In the genomic region with DNA sequence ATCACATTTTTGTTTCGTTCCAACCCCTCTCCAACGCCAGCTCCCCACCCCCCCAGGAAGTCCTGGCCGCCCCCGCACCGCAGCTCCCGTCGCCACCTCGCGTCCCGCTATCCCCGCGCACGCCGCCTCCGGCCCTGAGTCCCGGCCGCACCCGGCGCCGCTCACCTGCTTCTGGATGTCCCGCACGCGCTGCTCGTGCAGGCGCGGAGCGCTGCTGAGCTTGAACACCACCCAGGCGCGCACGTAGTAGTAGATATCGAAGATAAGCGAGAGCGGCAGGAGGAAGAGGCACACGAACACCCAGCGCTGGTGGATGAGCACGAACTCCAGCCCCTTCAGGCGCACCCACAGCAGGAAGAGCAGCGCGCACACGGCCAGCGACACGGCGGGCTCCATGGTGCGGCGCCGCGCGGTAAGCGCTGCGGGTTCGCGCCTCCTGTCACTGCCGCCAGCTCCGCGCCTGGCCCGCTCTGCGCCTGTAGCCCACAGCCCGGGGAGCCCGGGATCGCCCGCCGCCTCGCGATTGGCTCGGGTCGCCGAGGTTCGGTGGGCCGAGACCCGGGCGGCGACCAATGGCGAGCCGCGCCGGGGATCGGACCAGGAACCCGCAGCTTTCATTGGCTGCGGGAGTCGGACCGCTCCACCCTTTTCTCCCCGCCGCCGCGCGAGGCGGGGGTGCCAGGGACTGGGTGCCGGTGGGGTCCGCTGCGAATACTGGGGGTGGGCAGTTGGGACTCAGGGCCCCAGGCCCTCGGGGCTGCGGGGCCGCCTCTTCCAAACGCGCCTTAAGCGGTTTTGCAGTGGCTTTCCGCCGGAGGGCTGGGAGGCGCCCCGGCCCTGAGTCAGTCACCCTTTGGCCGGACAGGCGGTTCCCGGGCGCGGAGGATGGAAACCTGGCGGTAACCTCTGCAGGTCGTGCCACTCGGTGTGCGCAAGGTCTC, we compare ENCODE assay signal across 1 cellular context.
TF ChIP-seq lines count a peak whose summit lies in the region.

Gene DHCR24, minus strand, starts transcription at position 472 of the 941 bp plus-strand sequence. Its CDS starts 76 bp downstream, at position 396.

TF ChIP-seq in HepG2, 621 proteins besides CTCF, POLR2A, EP300 and RAD21 (continued from another document and continues in another):
- TF ChIP-seq, protein P1, sequence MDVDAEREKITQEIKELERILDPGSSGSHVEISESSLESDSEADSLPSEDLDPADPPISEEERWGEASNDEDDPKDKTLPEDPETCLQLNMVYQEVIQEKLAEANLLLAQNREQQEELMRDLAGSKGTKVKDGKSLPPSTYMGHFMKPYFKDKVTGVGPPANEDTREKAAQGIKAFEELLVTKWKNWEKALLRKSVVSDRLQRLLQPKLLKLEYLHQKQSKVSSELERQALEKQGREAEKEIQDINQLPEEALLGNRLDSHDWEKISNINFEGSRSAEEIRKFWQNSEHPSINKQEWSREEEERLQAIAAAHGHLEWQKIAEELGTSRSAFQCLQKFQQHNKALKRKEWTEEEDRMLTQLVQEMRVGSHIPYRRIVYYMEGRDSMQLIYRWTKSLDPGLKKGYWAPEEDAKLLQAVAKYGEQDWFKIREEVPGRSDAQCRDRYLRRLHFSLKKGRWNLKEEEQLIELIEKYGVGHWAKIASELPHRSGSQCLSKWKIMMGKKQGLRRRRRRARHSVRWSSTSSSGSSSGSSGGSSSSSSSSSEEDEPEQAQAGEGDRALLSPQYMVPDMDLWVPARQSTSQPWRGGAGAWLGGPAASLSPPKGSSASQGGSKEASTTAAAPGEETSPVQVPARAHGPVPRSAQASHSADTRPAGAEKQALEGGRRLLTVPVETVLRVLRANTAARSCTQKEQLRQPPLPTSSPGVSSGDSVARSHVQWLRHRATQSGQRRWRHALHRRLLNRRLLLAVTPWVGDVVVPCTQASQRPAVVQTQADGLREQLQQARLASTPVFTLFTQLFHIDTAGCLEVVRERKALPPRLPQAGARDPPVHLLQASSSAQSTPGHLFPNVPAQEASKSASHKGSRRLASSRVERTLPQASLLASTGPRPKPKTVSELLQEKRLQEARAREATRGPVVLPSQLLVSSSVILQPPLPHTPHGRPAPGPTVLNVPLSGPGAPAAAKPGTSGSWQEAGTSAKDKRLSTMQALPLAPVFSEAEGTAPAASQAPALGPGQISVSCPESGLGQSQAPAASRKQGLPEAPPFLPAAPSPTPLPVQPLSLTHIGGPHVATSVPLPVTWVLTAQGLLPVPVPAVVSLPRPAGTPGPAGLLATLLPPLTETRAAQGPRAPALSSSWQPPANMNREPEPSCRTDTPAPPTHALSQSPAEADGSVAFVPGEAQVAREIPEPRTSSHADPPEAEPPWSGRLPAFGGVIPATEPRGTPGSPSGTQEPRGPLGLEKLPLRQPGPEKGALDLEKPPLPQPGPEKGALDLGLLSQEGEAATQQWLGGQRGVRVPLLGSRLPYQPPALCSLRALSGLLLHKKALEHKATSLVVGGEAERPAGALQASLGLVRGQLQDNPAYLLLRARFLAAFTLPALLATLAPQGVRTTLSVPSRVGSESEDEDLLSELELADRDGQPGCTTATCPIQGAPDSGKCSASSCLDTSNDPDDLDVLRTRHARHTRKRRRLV (CRISPR knock-in tag; IDR thresholded peaks at IDR 0.05), result 0 out of 2 replicates have a peak, but pooled peaks have one; percentile 24
- TF ChIP-seq PREB (CRISPR knock-in tag; IDR thresholded peaks at IDR 0.05), result peak; percentile 64; the same call in 1 of the 2 replicates
- TF ChIP-seq DR1 (CRISPR knock-in tag; IDR thresholded peaks at IDR 0.05), result peak; percentile 95
- no peak for TF ChIP-seq ZFP62 (CRISPR knock-in tag; IDR thresholded peaks at IDR 0.05)
- TF ChIP-seq, protein P2, sequence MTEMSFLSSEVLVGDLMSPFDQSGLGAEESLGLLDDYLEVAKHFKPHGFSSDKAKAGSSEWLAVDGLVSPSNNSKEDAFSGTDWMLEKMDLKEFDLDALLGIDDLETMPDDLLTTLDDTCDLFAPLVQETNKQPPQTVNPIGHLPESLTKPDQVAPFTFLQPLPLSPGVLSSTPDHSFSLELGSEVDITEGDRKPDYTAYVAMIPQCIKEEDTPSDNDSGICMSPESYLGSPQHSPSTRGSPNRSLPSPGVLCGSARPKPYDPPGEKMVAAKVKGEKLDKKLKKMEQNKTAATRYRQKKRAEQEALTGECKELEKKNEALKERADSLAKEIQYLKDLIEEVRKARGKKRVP (CRISPR knock-in tag; IDR thresholded peaks at IDR 0.05), result no peak
- peak; percentile 96 for TF ChIP-seq ZNF430 (CRISPR knock-in tag; IDR thresholded peaks at IDR 0.05)
- TF ChIP-seq ZNF367 (CRISPR knock-in tag; IDR thresholded peaks at IDR 0.05; ENCODE audit: borderline replicate concordance), result peak; percentile 46; the same call in 1 of the 2 replicates
- no peak for TF ChIP-seq ZNF17 (CRISPR knock-in tag; IDR thresholded peaks at IDR 0.05)
- TF ChIP-seq POLR2AphosphoS5 (IDR thresholded peaks at IDR 0.05; ENCODE audit: low read depth, low read length), result peak; percentile 89
- TF ChIP-seq, protein P3, sequence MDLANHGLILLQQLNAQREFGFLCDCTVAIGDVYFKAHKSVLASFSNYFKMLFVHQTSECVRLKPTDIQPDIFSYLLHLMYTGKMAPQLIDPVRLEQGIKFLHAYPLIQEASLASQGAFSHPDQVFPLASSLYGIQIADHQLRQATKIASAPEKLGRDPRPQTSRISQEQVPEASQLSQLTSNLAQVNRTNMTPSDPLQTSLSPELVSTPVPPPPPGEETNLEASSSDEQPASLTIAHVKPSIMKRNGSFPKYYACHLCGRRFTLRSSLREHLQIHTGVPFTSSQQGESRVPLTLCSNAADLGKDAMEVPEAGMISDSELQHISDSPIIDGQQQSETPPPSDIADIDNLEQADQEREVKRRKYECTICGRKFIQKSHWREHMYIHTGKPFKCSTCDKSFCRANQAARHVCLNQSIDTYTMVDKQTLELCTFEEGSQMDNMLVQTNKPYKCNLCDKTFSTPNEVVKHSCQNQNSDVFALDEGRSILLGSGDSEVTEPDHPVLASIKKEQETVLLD (CRISPR knock-in tag; IDR thresholded peaks at IDR 0.05; ENCODE audit: low read depth), result no peak
- peak; percentile 51; the same call in 1 of the 2 replicates for TF ChIP-seq HNRNPL (IDR thresholded peaks at IDR 0.05; ENCODE audit: low read depth, low read length)
- TF ChIP-seq HDAC6 (IDR thresholded peaks at IDR 0.05; ENCODE audit: low read depth, low read length), result no peak
- TF ChIP-seq ZNF75D (CRISPR knock-in tag; IDR thresholded peaks at IDR 0.05; ENCODE audit: borderline replicate concordance), result no peak
- TF ChIP-seq ZNF24 (IDR thresholded peaks at IDR 0.05), result no peak
- no peak for TF ChIP-seq ELF3 (CRISPR knock-in tag; IDR thresholded peaks at IDR 0.05)
- TF ChIP-seq ZNF20 (CRISPR knock-in tag; IDR thresholded peaks at IDR 0.05), result no peak
- no peak for TF ChIP-seq FOXJ3 (CRISPR knock-in tag; IDR thresholded peaks at IDR 0.05; ENCODE audit: borderline replicate concordance)
- TF ChIP-seq ZBTB39 (CRISPR knock-in tag; IDR thresholded peaks at IDR 0.05), result peak; percentile 89; the same call in 1 of the 2 replicates
- TF ChIP-seq MNT (IDR thresholded peaks at IDR 0.05), result no peak
- no peak for TF ChIP-seq ZNF512B (CRISPR knock-in tag; IDR thresholded peaks at IDR 0.05; ENCODE audit: borderline replicate concordance)
- no peak for TF ChIP-seq ZBTB44 (CRISPR knock-in tag; IDR thresholded peaks at IDR 0.05)
- no peak for TF ChIP-seq PLRG1 (conservative IDR thresholded peaks at IDR 0.05)
- TF ChIP-seq, protein P4, sequence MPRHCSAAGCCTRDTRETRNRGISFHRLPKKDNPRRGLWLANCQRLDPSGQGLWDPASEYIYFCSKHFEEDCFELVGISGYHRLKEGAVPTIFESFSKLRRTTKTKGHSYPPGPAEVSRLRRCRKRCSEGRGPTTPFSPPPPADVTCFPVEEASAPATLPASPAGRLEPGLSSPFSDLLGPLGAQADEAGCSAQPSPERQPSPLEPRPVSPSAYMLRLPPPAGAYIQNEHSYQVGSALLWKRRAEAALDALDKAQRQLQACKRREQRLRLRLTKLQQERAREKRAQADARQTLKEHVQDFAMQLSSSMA (CRISPR knock-in tag; IDR thresholded peaks at IDR 0.05), result 0 out of 2 replicates have a peak, but pooled peaks have one; percentile 26
- no peak for TF ChIP-seq ATF1 (CRISPR knock-in tag; IDR thresholded peaks at IDR 0.05)
- 0 out of 2 replicates have a peak, but pooled peaks have one; percentile 9 for TF ChIP-seq ZNF12 (CRISPR knock-in tag; IDR thresholded peaks at IDR 0.05)
- peak; percentile 75; the same call in 1 of the 2 replicates for TF ChIP-seq ZNF30 (CRISPR knock-in tag; IDR thresholded peaks at IDR 0.05)
- TF ChIP-seq THYN1 (CRISPR knock-in tag; IDR thresholded peaks at IDR 0.05; ENCODE audit: borderline replicate concordance, low read depth), result no peak
- TF ChIP-seq CHCHD3 (CRISPR knock-in tag; IDR thresholded peaks at IDR 0.05), result no peak
- TF ChIP-seq LCORL (IDR thresholded peaks at IDR 0.05), result no peak
- peak; percentile 54; the same call in 1 of the 2 replicates for TF ChIP-seq LCORL (CRISPR knock-in tag; IDR thresholded peaks at IDR 0.05)
- no peak for TF ChIP-seq CENPX (CRISPR knock-in tag; IDR thresholded peaks at IDR 0.05)
- no peak for TF ChIP-seq SMAD3 (CRISPR knock-in tag; IDR thresholded peaks at IDR 0.05)
- no peak for TF ChIP-seq TCF7 (IDR thresholded peaks at IDR 0.05; ENCODE audit: low read depth)
- TF ChIP-seq, protein P5, sequence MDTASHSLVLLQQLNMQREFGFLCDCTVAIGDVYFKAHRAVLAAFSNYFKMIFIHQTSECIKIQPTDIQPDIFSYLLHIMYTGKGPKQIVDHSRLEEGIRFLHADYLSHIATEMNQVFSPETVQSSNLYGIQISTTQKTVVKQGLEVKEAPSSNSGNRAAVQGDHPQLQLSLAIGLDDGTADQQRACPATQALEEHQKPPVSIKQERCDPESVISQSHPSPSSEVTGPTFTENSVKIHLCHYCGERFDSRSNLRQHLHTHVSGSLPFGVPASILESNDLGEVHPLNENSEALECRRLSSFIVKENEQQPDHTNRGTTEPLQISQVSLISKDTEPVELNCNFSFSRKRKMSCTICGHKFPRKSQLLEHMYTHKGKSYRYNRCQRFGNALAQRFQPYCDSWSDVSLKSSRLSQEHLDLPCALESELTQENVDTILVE (CRISPR knock-in tag; IDR thresholded peaks at IDR 0.05), result no peak
- 0 out of 2 replicates have a peak, but pooled peaks have one; percentile 19 for TF ChIP-seq ETV5 (CRISPR knock-in tag; IDR thresholded peaks at IDR 0.05; ENCODE audit: borderline replicate concordance)
- TF ChIP-seq HCFC1 (IDR thresholded peaks at IDR 0.05; ENCODE audit: low read depth, low read length), result no peak
- TF ChIP-seq HOXA5 (CRISPR knock-in tag; IDR thresholded peaks at IDR 0.05), result peak; percentile 48
